Comparison of ENCODE assay signal across 27 cellular contexts in the genomic region with DNA sequence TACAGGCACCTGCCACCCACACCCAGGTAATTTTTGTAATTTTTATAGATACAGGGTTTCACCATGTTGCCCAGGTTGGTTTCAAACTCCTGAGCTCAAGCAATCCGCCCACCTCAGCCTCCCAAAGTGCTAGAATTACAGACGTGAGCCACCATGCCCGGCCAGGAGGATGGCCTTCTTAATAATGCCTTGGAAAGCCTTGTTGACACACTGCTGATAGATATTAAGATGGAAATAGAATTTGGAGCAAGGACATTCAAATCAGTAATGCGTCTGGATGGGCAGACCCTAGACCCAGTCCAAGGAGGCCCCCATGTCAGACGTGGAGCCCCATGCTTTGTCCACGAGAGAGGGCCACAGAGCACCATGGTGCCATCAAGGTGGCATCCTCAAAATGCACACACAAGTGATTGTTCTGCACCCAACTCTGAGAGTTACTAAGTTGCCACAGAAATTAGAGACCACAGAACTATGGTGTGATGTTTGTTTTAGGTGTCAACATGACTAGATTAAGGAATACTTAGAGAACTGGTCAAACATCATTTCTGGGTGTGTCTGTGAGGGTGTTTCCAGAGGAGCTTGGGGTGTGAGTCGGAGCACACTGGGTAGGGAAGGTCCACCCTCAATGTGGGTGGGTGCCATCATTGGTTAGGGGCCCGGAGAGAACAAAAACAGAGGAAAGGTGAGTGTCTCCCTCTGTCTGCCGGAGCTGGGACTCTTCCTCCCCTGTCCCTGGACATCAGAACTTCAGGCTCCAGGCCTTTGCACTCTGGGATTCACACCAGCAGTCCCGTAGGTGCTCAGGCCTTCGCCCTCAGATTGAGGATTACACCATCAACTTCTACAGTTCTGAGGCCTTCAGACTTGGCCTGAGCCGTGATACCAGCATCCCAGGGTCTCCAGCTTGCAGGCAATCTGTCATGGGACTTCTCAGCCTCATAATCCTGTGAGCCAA. TPM values are rescaled to one million over a fixed set of nuclear protein-coding genes. Genes with fewer than 3 reads are reported as not detected.
DNase-seq lines count a peak whose midpoint lies in the region; TF ChIP-seq lines count a peak whose summit lies in the region.
"Had no signal": no experiment of that assay in that cellular context is flagged by ENCODE, and none has a peak within 500 bp of the region (broad histone marks: within the 10 kb centered on the region; RNA-seq: fewer than 3 reads in every experiment).

No MANE protein-coding gene starts in this region.

- TF ChIP-seq CTCF in GM12875 (IDR thresholded peaks at IDR 0.05; ENCODE audit: borderline replicate concordance, insufficient read depth, low read depth, low read length) = 0 out of 2 replicates have a peak, but pooled peaks have one; percentile 1
- peak; percentile 11; the same call in 1 of the 2 replicates for TF ChIP-seq CTCF in HFFc6 (IDR thresholded peaks at IDR 0.05)
- TF ChIP-seq CTCF in epithelial cell of esophagus (IDR thresholded peaks at IDR 0.05; ENCODE audit: insufficient read depth, low read depth, low read length, missing control alignments) = no peak

- peaks cover 7% of the 10 kb centered on the region; the same call in 1 of the 2 replicates for H3K9me3 Mint-ChIP-seq in HFFc6
- H3K9me3 Mint-ChIP-seq: activated CD4-positive, alpha-beta memory T cell treated with anti-CD3 and anti-CD28 coated beads for 36 hours; activated naive CD4-positive, alpha-beta T cell treated with anti-CD3 and anti-CD28 coated beads for 36 hours; nephron progenitor cell; T-helper 1 cell treated with Interleukin-12 subunit alpha and Interleukin-12 subunit beta and Interleukin-4 antibody, amounts not matched to agents 30 μg/mL and 1 μg/mL, for 36 hours had no signal

- H3K14ac ChIP-seq in neuronal stem cell (ENCODE audit: low read length) = no peak overlapping the region

- H3K9ac ChIP-seq in neuronal stem cell (ENCODE audit: low read depth, low read length, poor library complexity) = no peak overlapping the region

- H3K4me2 ChIP-seq in neuronal stem cell (ENCODE audit: insufficient read depth, low read length, poor library complexity, severe bottlenecking) = no peak overlapping the region
- H3K4me2 ChIP-seq: smooth muscle cell had no signal

- no peaks in the 10 kb centered on the region for H3K9me3 ChIP-seq in neuronal stem cell (replicated peaks in 1 of 2; ENCODE audit: control insufficient read depth in 2 of 2, insufficient read depth in 1 of 2, low read depth in 1 of 2, low read length in 2 of 2)
- H3K9me3 ChIP-seq: esophagus muscularis mucosa, MG63, tibial artery had no signal

- H3K4me3 ChIP-seq in GM12875 (ENCODE audit: low read depth, low read length) = no peak overlapping the region
- H3K4me3 ChIP-seq in epithelial cell of esophagus (ENCODE audit: low read length) = no peak overlapping the region
- H3K4me3 ChIP-seq in neuronal stem cell (ENCODE audit: low read length in 2 of 2) = no peak overlapping the region
- H3K4me3 ChIP-seq: esophagus muscularis mucosa, MG63, smooth muscle cell, tibial artery had no signal

- H3K23ac ChIP-seq in neuronal stem cell (ENCODE audit: low read depth, low read length, poor library complexity) = no peak overlapping the region

- no peak overlapping the region for H3K4ac ChIP-seq in neuronal stem cell (ENCODE audit: low read length)

- H3K27me3 ChIP-seq in neuronal stem cell (ENCODE audit: control insufficient read depth in 3 of 3, insufficient read depth in 3 of 3, low read depth in 1 of 3, low read length in 3 of 3) = no peaks in the 10 kb centered on the region
- H3K27me3 ChIP-seq: esophagus muscularis mucosa, MG63, tibial artery had no signal

- H2BK12ac ChIP-seq in neuronal stem cell (ENCODE audit: low read length) = no peak overlapping the region

- H2BK120ac ChIP-seq in neuronal stem cell (ENCODE audit: low read depth, low read length) = no peak overlapping the region

- no peak overlapping the region for H4K8ac ChIP-seq in neuronal stem cell (ENCODE audit: low read depth, low read length)

- H2BK15ac ChIP-seq in neuronal stem cell (ENCODE audit: low read length) = no peak overlapping the region

- H3K27ac ChIP-seq in neuronal stem cell (replicated peaks; ENCODE audit: low read length) = no peak overlapping the region
- H3K27ac ChIP-seq: esophagus muscularis mucosa, HL-60, tibial artery had no signal

- no peaks in the 10 kb centered on the region for H3K79me1 ChIP-seq in neuronal stem cell (ENCODE audit: low read depth, low read length)

- H3K4me1 ChIP-seq in neuronal stem cell (ENCODE audit: control insufficient read depth in 2 of 2, insufficient read depth in 1 of 2, low read depth in 1 of 2, low read length in 2 of 2) = peaks cover 0 to 3% of the 10 kb centered on the region in 2 donors
- H3K4me1 ChIP-seq: tibial artery had no signal

- H3K18ac ChIP-seq in neuronal stem cell (ENCODE audit: low read length) = peak overlapping the region; percentile 19

- no CpG with 5 or more reads among the region's 12 CpGs for WGBS in neuronal stem cell (ENCODE audit: extremely low coverage in 2 of 2, insufficient read length in 2 of 2, insufficient replicate concordance in 1 of 2), 2 donors

- peaks cover 3% of the 10 kb centered on the region for H3K27me3 Mint-ChIP-seq in HFFc6 (ENCODE audit: insufficient read depth)
- H3K27me3 Mint-ChIP-seq: activated CD4-positive, alpha-beta memory T cell treated with anti-CD3 and anti-CD28 coated beads for 36 hours had no signal

- no peaks in the 10 kb centered on the region for H3K36me3 Mint-ChIP-seq in HFFc6 (ENCODE audit: low read depth)
- H3K36me3 Mint-ChIP-seq: activated CD4-positive, alpha-beta memory T cell treated with anti-CD3 and anti-CD28 coated beads for 36 hours had no signal

- no peak overlapping the region for H2AK5ac ChIP-seq in neuronal stem cell (ENCODE audit: low read depth, low read length)

- DNase-seq in HFFc6 = no peak
- DNase-seq in epithelial cell of esophagus (ENCODE audit: low read depth) = peak; percentile 3
- no peak for DNase-seq in neuronal stem cell (ENCODE audit: low spot score)
- DNase-seq in SIG-M5 treated with dmso at 0.1 percent for 504 hours (lab: John Stamatoyannopoulos, UW; ENCODE audit: unreplicated experiment) = no peak
- DNase-seq in Kasumi-1 (lab: John Stamatoyannopoulos, UW) = no peak
- no peak for DNase-seq in NCI-H2081 treated with DMSO at 0.1 percent for 48 hours (lab: John Stamatoyannopoulos, UW)
- DNase-seq: activated CD4-positive, alpha-beta memory T cell treated with anti-CD3 and anti-CD28 coated beads for 36 hours; activated naive CD4-positive, alpha-beta T cell treated with anti-CD3 and anti-CD28 coated beads for 36 hours; AML-193; central memory CD4-positive, alpha-beta T cell; IMR-90; MG63; NCI-H146; NCI-H748 treated with DMSO at 0.1 percent for 48 hours; nephron progenitor cell; OCI-M1; SHP77; stimulated activated CD4-positive, alpha-beta T cell treated with anti-CD3 and anti-CD28 coated beads, Interleukin-4, amount 100 ng/mL, for 1 hour; stimulated activated naive CD8-positive, alpha-beta T cell treated with anti-CD3 and anti-CD28 coated beads, Interleukin-15, Interleukin-2, amounts not matched to agents 100 U/mL and 50 U/mL, for 24 hours had no signal

- no peaks in the 10 kb centered on the region for H3K36me3 ChIP-seq in neuronal stem cell (replicated peaks in 1 of 2; ENCODE audit: control insufficient read depth in 2 of 2, insufficient read depth in 2 of 2, low read length in 2 of 2)
- H3K36me3 ChIP-seq: esophagus muscularis mucosa, MG63, tibial artery had no signal

- H3K4me1 Mint-ChIP-seq in HFFc6 (ENCODE audit: low read depth) = no peaks in the 10 kb centered on the region

- H3K4me3 Mint-ChIP-seq in HFFc6 = no peak overlapping the region
- H3K4me3 Mint-ChIP-seq: activated CD4-positive, alpha-beta memory T cell treated with anti-CD3 and anti-CD28 coated beads for 36 hours; activated naive CD4-positive, alpha-beta T cell treated with anti-CD3 and anti-CD28 coated beads for 36 hours; nephron progenitor cell; T-helper 1 cell treated with Interleukin-12 subunit alpha and Interleukin-12 subunit beta and Interleukin-4 antibody, amounts not matched to agents 30 μg/mL and 1 μg/mL, for 36 hours had no signal

- no peak overlapping the region for H2AFZ ChIP-seq in neuronal stem cell (ENCODE audit: low read length)

- H2BK5ac ChIP-seq in neuronal stem cell (ENCODE audit: low read length) = no peak overlapping the region

- H4K91ac ChIP-seq in neuronal stem cell (ENCODE audit: low read depth, low read length, poor library complexity) = no peak overlapping the region

- H3K27ac Mint-ChIP-seq in HFFc6 = no peak overlapping the region
- H3K27ac Mint-ChIP-seq: activated CD4-positive, alpha-beta memory T cell treated with anti-CD3 and anti-CD28 coated beads for 36 hours; activated naive CD4-positive, alpha-beta T cell treated with anti-CD3 and anti-CD28 coated beads for 36 hours; progenitor cell of endocrine pancreas; T-helper 1 cell treated with Interleukin-12 subunit alpha and Interleukin-12 subunit beta and Interleukin-4 antibody, amounts not matched to agents 30 μg/mL and 1 μg/mL, for 36 hours had no signal

RNA-seq across cellular contexts. Expression of a gene that starts 34.5 kb away (rescaled TPM):
- total RNA-seq in HFFc6 (2021; fragmentation: NEBNext Ultra II Directional; extraction: Animal tissue kit (Norgen Biotek cat#: 25700)) = under 1 TPM in 4 of 6 experiments, not detected in 2; 0.14 to 0.39 (median 0.21) TPM
- 3.3 TPM for polyA plus RNA-seq in neuronal stem cell (2013, experiment 1 of 2)
- 3.1 TPM for polyA plus RNA-seq in neuronal stem cell (2013, experiment 2 of 2)
- total RNA-seq: activated CD4-positive, alpha-beta memory T cell treated with anti-CD3 and anti-CD28 coated beads for 36 hours; activated naive CD4-positive, alpha-beta T cell treated with anti-CD3 and anti-CD28 coated beads for 36 hours; mononuclear cell; smooth muscle cell had no signal
- polyA plus RNA-seq: smooth muscle cell had no signal
